Comparison of ENCODE assay signal across 8 cellular contexts in genomic region chr3:193826126-193826795, GRCh38.
A peak's percentile ranks its signal among the peaks of the same experiment; 100 is the strongest.
DNase-seq lines count a peak whose midpoint lies in the region; ATAC-seq and TF ChIP-seq lines count a peak whose summit lies in the region.
"Had no signal": no experiment of that assay in that cellular context is flagged by ENCODE, and none has a peak within 500 bp of the region (broad histone marks: within the 10 kb centered on the region; RNA-seq: fewer than 3 reads in every experiment).

No MANE protein-coding gene starts in this region.

- H3K36me3 Mint-ChIP-seq in HFFc6 (ENCODE audit: low read depth), result no peaks in the 10 kb centered on the region
- H3K36me3 Mint-ChIP-seq in stimulated activated memory B cell treated with anti-CD40 and anti-IgM and Interleukin-4, amounts not matched to agents 10 μg/mL and 1 μg/mL and 100 μg/mL, for 72 hours, result no peaks in the 10 kb centered on the region
- H3K36me3 Mint-ChIP-seq in CD8-positive, alpha-beta memory T cell, result no peaks in the 10 kb centered on the region

- H3K4me1 ChIP-seq in cardiac muscle cell (ENCODE audit: low read depth), result peaks cover 7% of the 10 kb centered on the region
- H3K4me1 ChIP-seq in CD8-positive, alpha-beta memory T cell (ENCODE audit: insufficient read depth, low read length), result no peaks in the 10 kb centered on the region

- 0 out of 2 replicates have a peak, but pooled peaks cover 6% of the 10 kb centered on the region for H3K4me1 Mint-ChIP-seq in HFFc6 (ENCODE audit: low read depth)
- H3K4me1 Mint-ChIP-seq in stimulated activated memory B cell treated with anti-CD40 and anti-IgM and Interleukin-4, amounts not matched to agents 10 μg/mL and 1 μg/mL and 100 μg/mL, for 72 hours, result peaks cover 12% of the 10 kb centered on the region
- no peaks in the 10 kb centered on the region for H3K4me1 Mint-ChIP-seq in CD8-positive, alpha-beta memory T cell

- H3K9ac ChIP-seq in SK-N-MC (ENCODE audit: insufficient read length), result no peak overlapping the region

- no peaks in the 10 kb centered on the region for H3K9me3 Mint-ChIP-seq in HFFc6
- H3K9me3 Mint-ChIP-seq in stimulated activated memory B cell treated with anti-CD40 and anti-IgM and Interleukin-4, amounts not matched to agents 10 μg/mL and 1 μg/mL and 100 μg/mL, for 72 hours, result no peaks in the 10 kb centered on the region
- no peaks in the 10 kb centered on the region for H3K9me3 Mint-ChIP-seq in CD8-positive, alpha-beta memory T cell

- no peak overlapping the region for H3K27ac Mint-ChIP-seq in HFFc6
- peak overlapping the region; percentile 13 for H3K27ac Mint-ChIP-seq in stimulated activated memory B cell treated with anti-CD40 and anti-IgM and Interleukin-4, amounts not matched to agents 10 μg/mL and 1 μg/mL and 100 μg/mL, for 72 hours
- peak overlapping the region in 1 of 8 donors; percentile 11 for H3K27ac Mint-ChIP-seq in CD8-positive, alpha-beta memory T cell

- TF ChIP-seq CTCF in HFFc6 (IDR thresholded peaks at IDR 0.05) (peak; percentile 38), cardiac muscle cell (IDR thresholded peaks at IDR 0.05; ENCODE audit: low read depth, low read length) (peak; percentile 14), dorsolateral prefrontal cortex (IDR thresholded peaks at IDR 0.05 in 54 of 56, conservative IDR thresholded peaks at IDR 0.05 in 2 of 56; ENCODE audit: low read depth in 1 of 56, partially characterized antibody in 56 of 56) (no peak)

- H3K27ac ChIP-seq in SK-N-MC (peak overlapping the region; percentile 19; the same call in 1 of the 2 replicates), cardiac muscle cell (no peak overlapping the region), dorsolateral prefrontal cortex (peak overlapping the region in 2 of 59 donors; percentile 11 to 38)
- H3K27ac ChIP-seq in CD8-positive, alpha-beta memory T cell (ENCODE audit: low read depth, low read length), result no peak overlapping the region

- peak overlapping the region; percentile 16 for H3K4me3 ChIP-seq in SK-N-MC
- H3K4me3 ChIP-seq in cardiac muscle cell, result no peak overlapping the region
- H3K4me3 ChIP-seq in CD8-positive, alpha-beta memory T cell (ENCODE audit: low read length), result no peak overlapping the region
- H3K4me3 ChIP-seq in dorsolateral prefrontal cortex, result no peak overlapping the region

- H3K27me3 Mint-ChIP-seq in HFFc6 (ENCODE audit: insufficient read depth), result peaks cover 31% of the 10 kb centered on the region
- H3K27me3 Mint-ChIP-seq in stimulated activated memory B cell treated with anti-CD40 and anti-IgM and Interleukin-4, amounts not matched to agents 10 μg/mL and 1 μg/mL and 100 μg/mL, for 72 hours, result no peaks in the 10 kb centered on the region
- H3K27me3 Mint-ChIP-seq in CD8-positive, alpha-beta memory T cell, result peaks cover 2 to 16% of the 10 kb centered on the region in 2 donors

- peak; percentile 53 for DNase-seq in HFFc6
- no peak for DNase-seq in SK-N-MC (ENCODE audit: low read depth, low spot score)
- peak in 1 of 2 donors; percentile 69 for DNase-seq in cardiac muscle cell (ENCODE audit: low read depth in 1 of 2, low spot score in 1 of 2)
- DNase-seq in CD8-positive, alpha-beta memory T cell, result no peak
- no peak for DNase-seq in dorsolateral prefrontal cortex
- DNase-seq in midbrain (lab: John Stamatoyannopoulos, UW), result no peak
- DNase-seq: activated effector memory CD4-positive, alpha-beta T cell treated with anti-CD3 and anti-CD28 coated beads, Interleukin-2, amount 50 U/mL, for 16 hours had no signal

- intact Hi-C loops in dorsolateral prefrontal cortex (cut with DNase I), result no loop called here

- no peaks in the 10 kb centered on the region for H3K36me3 ChIP-seq in SK-N-MC (ENCODE audit: insufficient read depth, low read length)
- H3K36me3 ChIP-seq in cardiac muscle cell, result no peaks in the 10 kb centered on the region
- no peaks in the 10 kb centered on the region for H3K36me3 ChIP-seq in CD8-positive, alpha-beta memory T cell (ENCODE audit: insufficient read depth, low read length)

- H3K9me3 ChIP-seq in SK-N-MC (ENCODE audit: low read depth, low read length), result no peaks in the 10 kb centered on the region; the same call in 1 of the 2 replicates
- H3K9me3 ChIP-seq in cardiac muscle cell (ENCODE audit: low read depth), result no peaks in the 10 kb centered on the region
- no peaks in the 10 kb centered on the region for H3K9me3 ChIP-seq in CD8-positive, alpha-beta memory T cell (ENCODE audit: low read length)

- CTCF ChIA-PET in CD8-positive, alpha-beta memory T cell (lab: Charles Lee), result no interaction called here

- H3K4me3 Mint-ChIP-seq in HFFc6, result peak overlapping the region; percentile 51
- H3K4me3 Mint-ChIP-seq in stimulated activated memory B cell treated with anti-CD40 and anti-IgM and Interleukin-4, amounts not matched to agents 10 μg/mL and 1 μg/mL and 100 μg/mL, for 72 hours, result no peak overlapping the region
- H3K4me3 Mint-ChIP-seq in CD8-positive, alpha-beta memory T cell, result no peak overlapping the region

- ATAC-seq in stimulated activated memory B cell treated with anti-CD40 and anti-IgM and Interleukin-4, amounts not matched to agents 10 μg/mL and 1 μg/mL and 100 μg/mL, for 72 hours, result no peak

- H3K27me3 ChIP-seq in cardiac muscle cell (no peaks in the 10 kb centered on the region), dorsolateral prefrontal cortex (no peaks in the 10 kb centered on the region)
- no peaks in the 10 kb centered on the region for H3K27me3 ChIP-seq in CD8-positive, alpha-beta memory T cell (ENCODE audit: insufficient read depth, low read length, poor library complexity, severe bottlenecking)

- POLR2A ChIA-PET in CD8-positive, alpha-beta memory T cell (lab: Charles Lee), result no interaction called here

Comparison
In these comparisons a context has a peak if more than half of its experiments do, and no peak if none do; other contexts are left out.
1. CTCF ChIP-seq: peak in HFFc6 (single experiment) and cardiac muscle cell (single experiment); none in dorsolateral prefrontal cortex (0 of 56).